ENCODE assay signal across 8 cellular contexts in genomic region chr13:96053003-96053703, GRCh38. TPM values are rescaled to one million over a fixed set of nuclear protein-coding genes. Genes with fewer than 3 reads are reported as not detected.
DNase-seq lines count a peak whose midpoint lies in the region; ATAC-seq, FAIRE-seq and TF ChIP-seq lines count a peak whose summit lies in the region.

Gene UGGT2, minus strand, starts transcription at chr13:96053401. Its CDS starts 89 bp downstream, at chr13:96053312.

- H3K4me3 ChIP-seq in left ventricle myocardium inferior (peak within 1 kb of the TSS; percentile 85), pancreas (peak within 1 kb of the TSS; percentile 86 to 100 (median 98))

- TF ChIP-seq CTCF in GM20000 (IDR thresholded peaks at IDR 0.05; ENCODE audit: extremely low read depth, missing control alignments) (no peak), left ventricle myocardium inferior (IDR thresholded peaks at IDR 0.05; ENCODE audit: borderline replicate concordance) (peak; percentile 23), pancreas (IDR thresholded peaks at IDR 0.05) (no peak)

- H3K27me3 ChIP-seq in left ventricle myocardium inferior (ENCODE audit: low read depth) (no peaks in the 10 kb centered on the region), pancreas (no peaks in the 10 kb centered on the region)

- H3K36me3 ChIP-seq in left ventricle myocardium inferior (no peaks in the 10 kb centered on the region), pancreas (no peaks in the 10 kb centered on the region)

- no peak for FAIRE-seq in pancreas (lab: Jason Lieb, UNC)

- intact Hi-C loops in left ventricle myocardium inferior (cut with micrococcal nuclease) = no loop called here
- intact Hi-C loops in pancreas (cut with DNase I) = no loop called here

- H3K27ac ChIP-seq in angular gyrus (ENCODE audit: low read depth, low read length) (peak within 1 kb of the TSS; percentile 73), left ventricle myocardium inferior (replicated peaks) (peak within 1 kb of the TSS; percentile 86), pancreas (peak within 1 kb of the TSS; percentile 78 to 90 (median 87))

- ATAC-seq in HG03565 (IDR thresholded peaks at IDR 0.05; ENCODE audit: unreplicated experiment) (peak; percentile 95), pancreas (peak; percentile 99 to 100 (median 99))

- WGBS in pancreas, 2 donors = 0% methylated on average over 62 to 77 of the region's 77 CpGs

- H3K9me3 ChIP-seq in left ventricle myocardium inferior (replicated peaks) = no peaks in the 10 kb centered on the region
- no peaks in the 10 kb centered on the region for H3K9me3 ChIP-seq in pancreas

- H3K4me1 ChIP-seq in left ventricle myocardium inferior = peaks cover 12% of the 10 kb centered on the region
- no peaks in the 10 kb centered on the region for H3K4me1 ChIP-seq in pancreas

- DNase-seq in EL (peak; percentile 94), GM20000 (ENCODE audit: low spot score) (peak; percentile 98), NCI-H774 (lab: John Stamatoyannopoulos, UW) (peak; percentile 90), left ventricle myocardium inferior (peak; percentile 96), pancreas (peak; percentile 94 to 99 (median 96)), AML-193 (lab: John Stamatoyannopoulos, UW) (no peak)

RNA-seq across cellular contexts. Expression of gene UGGT2, which starts in this region (rescaled TPM):
- total RNA-seq in left ventricle myocardium inferior (11.4 TPM), pancreas (10 to 100 TPM; 14.3 to 17.9 (median 17.5) TPM)
- 10 to 100 TPM in 1 of 2 donors, 1 to 10 TPM in 1; 7.2 to 14.0 TPM for polyA plus RNA-seq in pancreas

Comparison
In these comparisons a context has a peak if more than half of its experiments do, and no peak if none do; other contexts are left out.
1. DNase-seq: peak in EL (single experiment), GM20000 (single experiment), NCI-H774 (single experiment), left ventricle myocardium inferior (single experiment) and pancreas (6 of 6); none in AML-193 (0 of 2).
2. Peak in every context shown above with its lines, with median percentiles within 50 percentile points of each other: H3K27ac ChIP-seq.